In genomic region chr9:131407717-131408195, GRCh38 we compare ENCODE assay signal across 9 cellular contexts. TPM values are rescaled to one million over a fixed set of nuclear protein-coding genes. Genes with fewer than 3 reads are reported as not detected.
DNase-seq lines count a peak whose midpoint lies in the region; TF ChIP-seq lines count a peak whose summit lies in the region.
"Had no signal": no experiment of that assay in that cellular context is flagged by ENCODE, and none has a peak within 500 bp of the region (broad histone marks: within the 10 kb centered on the region; RNA-seq: fewer than 3 reads in every experiment).

No MANE protein-coding gene starts in this region.

- H2AFZ ChIP-seq in hepatocyte = no peak overlapping the region

- TF ChIP-seq CTCF in hepatocyte (IDR thresholded peaks at IDR 0.05; ENCODE audit: poor library complexity) (peak; percentile 15), sigmoid colon (IDR thresholded peaks at IDR 0.05) (peak; percentile 26 to 51 (median 45))

- H3K4me2 ChIP-seq in hepatocyte = peak overlapping the region; percentile 62
- H3K4me2 ChIP-seq: KMS-11 had no signal

- H3K36me3 ChIP-seq in hepatocyte (replicated peaks; ENCODE audit: insufficient read depth, low read depth) = no peaks in the 10 kb centered on the region
- no peaks in the 10 kb centered on the region for H3K36me3 ChIP-seq in sigmoid colon

- no peak overlapping the region for H3K4me3 ChIP-seq in hepatocyte
- H3K4me3 ChIP-seq in sigmoid colon = peak overlapping the region in 2 of 4 donors; percentile 16 to 26

- no peak for TF ChIP-seq EP300 in sigmoid colon (IDR thresholded peaks at IDR 0.05)

- no peaks in the 10 kb centered on the region for H3K9me3 ChIP-seq in hepatocyte (ENCODE audit: low read depth)
- H3K9me3 ChIP-seq in sigmoid colon = no peaks in the 10 kb centered on the region

- peak; percentile 49 for DNase-seq in Daoy (ENCODE audit: low read depth)
- peak; percentile 82 for DNase-seq in NCI-H82 (lab: John Stamatoyannopoulos, UW)
- peak; percentile 70 for DNase-seq in astrocyte of the hippocampus (ENCODE audit: low read depth, low spot score)
- DNase-seq in hepatocyte (ENCODE audit: low spot score) = no peak
- DNase-seq in sigmoid colon = peak; percentile 80
- no peak for DNase-seq in NCI-H146 (lab: John Stamatoyannopoulos, UW)
- DNase-seq in ureter (ENCODE audit: low spot score) = no peak
- DNase-seq in SIG-M5 (lab: John Stamatoyannopoulos, UW) = no peak

- no peak for TF ChIP-seq POLR2A in sigmoid colon (IDR thresholded peaks at IDR 0.05)

- intact Hi-C loops in sigmoid colon (cut with DNase I) = loop anchor here (5.0 kb wide), 1 partner anchor 55 kb away; no protein-coding TSS in a partner anchor

- H3K4me1 ChIP-seq in hepatocyte (ENCODE audit: insufficient read depth) = peaks cover 70% of the 10 kb centered on the region
- peaks cover 0 to 99% (median 95%) of the 10 kb centered on the region in 4 donors for H3K4me1 ChIP-seq in sigmoid colon

- H3K9me2 ChIP-seq in hepatocyte (replicated peaks; ENCODE audit: insufficient read depth) = no peaks in the 10 kb centered on the region

- H3K27ac ChIP-seq in hepatocyte = peak overlapping the region; percentile 6
- H3K27ac ChIP-seq in sigmoid colon = peak overlapping the region; percentile 74 to 97 (median 96)
- H3K27ac ChIP-seq: KMS-11 had no signal

- WGBS in hepatocyte (ENCODE audit: low lambda C conversion rate, missing lambda C conversion rate) = 29% methylated on average over 13 of the region's 13 CpGs
- 32 to 48% methylated on average over 13 of the region's 13 CpGs for WGBS in sigmoid colon, 2 donors

- H3K79me2 ChIP-seq in hepatocyte = peaks cover 100% of the 10 kb centered on the region

- peaks cover 100% of the 10 kb centered on the region for H4K20me1 ChIP-seq in hepatocyte (ENCODE audit: insufficient read depth, poor library complexity, severe bottlenecking)

- H3K27me3 ChIP-seq in hepatocyte (no peaks in the 10 kb centered on the region), sigmoid colon (no peaks in the 10 kb centered on the region)

RNA-seq across cellular contexts. Expression of gene PRRC2B, which starts 13.9 kb away (rescaled TPM):
- total RNA-seq in Daoy (2014; rRNA removed; shearing (Covaris generic)) = 54.0 and 83.5 TPM in 2 replicates
- total RNA-seq in hepatocyte = 76.8 and 118 TPM in 2 replicates
- 44.6 and 48.2 TPM in 2 replicates for polyA plus RNA-seq in hepatocyte
- 10 to 100 TPM; 62.7 to 98.6 (median 78.9) TPM for total RNA-seq in sigmoid colon
- 10 to 100 TPM; 10.8 to 85.0 (median 13.2) TPM for polyA plus RNA-seq in sigmoid colon
- 215 TPM for total RNA-seq in ureter

Comparison
In these comparisons a context has a peak if more than half of its experiments do, and no peak if none do; other contexts are left out.
1. DNase-seq: peak in Daoy (single experiment), NCI-H82 (single experiment), astrocyte of the hippocampus (single experiment) and sigmoid colon (single experiment); none in hepatocyte (single experiment), NCI-H146 (single experiment), ureter (single experiment) and SIG-M5 (single experiment).